Comparison of ENCODE assay signal across 15 cellular contexts in the genomic region with DNA sequence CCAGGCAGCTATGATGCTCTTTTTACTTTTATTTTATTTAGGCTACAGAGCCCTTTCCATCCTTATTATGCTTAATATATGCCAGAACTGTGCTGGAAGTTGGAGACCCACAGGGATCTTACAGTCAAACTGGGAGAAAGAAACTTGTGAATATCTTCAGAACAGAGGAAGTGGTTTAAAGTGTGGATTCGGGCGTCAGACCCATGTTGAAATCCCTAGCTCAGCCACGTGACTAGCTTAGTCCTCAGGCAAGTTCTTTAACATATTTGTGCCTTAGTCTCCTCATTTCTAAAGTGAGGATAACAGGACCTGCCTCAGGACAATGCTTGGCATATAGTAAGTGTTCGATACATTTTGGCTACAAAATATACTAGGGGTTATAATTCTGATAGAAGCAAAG. TPM values are rescaled to one million over a fixed set of nuclear protein-coding genes. Genes with fewer than 3 reads are reported as not detected.
DNase-seq lines count a peak whose midpoint lies in the region; ATAC-seq, FAIRE-seq and TF ChIP-seq lines count a peak whose summit lies in the region.
"Had no signal": no experiment of that assay in that cellular context is flagged by ENCODE, and none has a peak within 500 bp of the region (broad histone marks: within the 10 kb centered on the region; RNA-seq: fewer than 3 reads in every experiment).

No MANE protein-coding gene starts in this region.

- H3K9ac ChIP-seq in OCI-LY3 (ENCODE audit: low read length): no peak overlapping the region
- H3K9ac ChIP-seq in PC-3 (ENCODE audit: low read length): no peak overlapping the region

- BruUV-seq in PC-3 (replicated peaks; lab: Mats Ljungman, UMichigan): no TSS peak

- peak overlapping the region; percentile 60 for H3K27ac Mint-ChIP-seq in activated CD8-positive, alpha-beta T cell treated with anti-CD3 and anti-CD28 coated beads for 36 hours
- H3K27ac Mint-ChIP-seq in activated CD8-positive, alpha-beta T cell treated with anti-CD3 and anti-CD28 coated beads, Interleukin-2, amount 10 ng/mL, durations not matched to agents 7 days and 5 days: no peak overlapping the region
- peak overlapping the region; percentile 33 for H3K27ac Mint-ChIP-seq in central memory CD8-positive, alpha-beta T cell (ENCODE audit: low read depth)
- H3K27ac Mint-ChIP-seq in CD8-positive, alpha-beta memory T cell: no peak overlapping the region
- H3K27ac Mint-ChIP-seq: activated naive CD8-positive, alpha-beta T cell; progenitor cell of endocrine pancreas had no signal

- no peaks in the 10 kb centered on the region for H3F3A ChIP-seq in PC-3 (ENCODE audit: low read length, unreplicated experiment)

- POLR2A ChIA-PET in activated CD8-positive, alpha-beta T cell treated with anti-CD3 and anti-CD28 coated beads for 36 hours (lab: Charles Lee): interaction anchor here (1.2 kb wide), 1 partner anchor 12 kb away, joined by 4 read pairs; no protein-coding TSS in a partner anchor
- POLR2A ChIA-PET in activated CD8-positive, alpha-beta T cell treated with anti-CD3 and anti-CD28 coated beads, Interleukin-2, amount 10 ng/mL, durations not matched to agents 7 days and 5 days (lab: Charles Lee): no interaction called here
- POLR2A ChIA-PET in PC-3 (lab: Charles Lee; ENCODE audit: unreplicated experiment): no interaction called here
- POLR2A ChIA-PET in CD8-positive, alpha-beta memory T cell (lab: Charles Lee): no interaction called here

- DNase-seq in activated CD8-positive, alpha-beta T cell treated with anti-CD3 and anti-CD28 coated beads for 36 hours: peak; percentile 13
- no peak for DNase-seq in activated CD8-positive, alpha-beta T cell treated with anti-CD3 and anti-CD28 coated beads, Interleukin-2, amount 10 ng/mL, durations not matched to agents 7 days and 5 days
- DNase-seq in central memory CD8-positive, alpha-beta T cell (ENCODE audit: low spot score in 2 of 2): no peak
- DNase-seq in pons (ENCODE audit: low spot score) (peak; percentile 9), PC-3 (no peak), GM12892 (ENCODE audit: insufficient read length) (no peak)
- DNase-seq in CD8-positive, alpha-beta memory T cell: no peak
- DNase-seq: dermis blood vessel endothelial cell; NCI-H2171; Peyer's patch; stimulated activated CD4-positive, alpha-beta T cell treated with anti-CD3 and anti-CD28 coated beads, Interleukin-4, amount 100 ng/mL, for 1 hour had no signal

- H3K9me2 ChIP-seq in PC-3 (replicated peaks; ENCODE audit: low read length): no peaks in the 10 kb centered on the region

- H3K27ac ChIP-seq in OCI-LY3 (ENCODE audit: low read length) (no peak overlapping the region), PC-3 (ENCODE audit: low read length) (no peak overlapping the region)
- H3K27ac ChIP-seq in CD8-positive, alpha-beta memory T cell (ENCODE audit: low read depth, low read length): no peak overlapping the region
- H3K27ac ChIP-seq: heart left ventricle, Peyer's patch had no signal

- intact Hi-C loops in activated CD8-positive, alpha-beta T cell treated with anti-CD3 and anti-CD28 coated beads for 36 hours (cut with micrococcal nuclease): no loop called here
- intact Hi-C loops in PC-3 (cut with micrococcal nuclease): no loop called here

- CTCF ChIA-PET in activated CD8-positive, alpha-beta T cell treated with anti-CD3 and anti-CD28 coated beads for 36 hours (lab: Charles Lee): interaction anchor here (1.4 kb wide), 1 partner anchor 11 kb away, joined by 3 read pairs; no protein-coding TSS in a partner anchor
- CTCF ChIA-PET in activated CD8-positive, alpha-beta T cell treated with anti-CD3 and anti-CD28 coated beads, Interleukin-2, amount 10 ng/mL, durations not matched to agents 7 days and 5 days (lab: Charles Lee): interaction anchor here (1.2 kb wide), 1 partner anchor 23 kb away, joined by 3 read pairs; no protein-coding TSS in a partner anchor
- CTCF ChIA-PET in PC-3 (lab: Charles Lee): no interaction called here
- CTCF ChIA-PET in CD8-positive, alpha-beta memory T cell (lab: Charles Lee): no interaction called here

- H3K36me3 Mint-ChIP-seq in activated CD8-positive, alpha-beta T cell treated with anti-CD3 and anti-CD28 coated beads for 36 hours (ENCODE audit: low read depth): no peaks in the 10 kb centered on the region
- peaks cover 12% of the 10 kb centered on the region for H3K36me3 Mint-ChIP-seq in activated CD8-positive, alpha-beta T cell treated with anti-CD3 and anti-CD28 coated beads, Interleukin-2, amount 10 ng/mL, durations not matched to agents 7 days and 5 days (ENCODE audit: low read depth)
- H3K36me3 Mint-ChIP-seq in central memory CD8-positive, alpha-beta T cell (ENCODE audit: insufficient read depth): no peaks in the 10 kb centered on the region
- H3K36me3 Mint-ChIP-seq in CD8-positive, alpha-beta memory T cell: no peaks in the 10 kb centered on the region
- H3K36me3 Mint-ChIP-seq: activated naive CD8-positive, alpha-beta T cell had no signal

- H3K79me2 ChIP-seq in OCI-LY3 (ENCODE audit: low read length) (no peaks in the 10 kb centered on the region), PC-3 (ENCODE audit: low read length) (peaks cover 4% of the 10 kb centered on the region; the same call in 1 of the 2 replicates)

- H3K36me3 ChIP-seq in OCI-LY3 (replicated peaks; ENCODE audit: low read depth, low read length) (no peaks in the 10 kb centered on the region), PC-3 (ENCODE audit: low read depth, low read length) (no peaks in the 10 kb centered on the region)
- no peaks in the 10 kb centered on the region for H3K36me3 ChIP-seq in CD8-positive, alpha-beta memory T cell (ENCODE audit: insufficient read depth, low read length)
- H3K36me3 ChIP-seq: Peyer's patch had no signal

- H3K4me3 ChIP-seq in OCI-LY3 (ENCODE audit: low read length): no peak overlapping the region
- H3K4me3 ChIP-seq in PC-3 (ENCODE audit: low read length): no peak overlapping the region
- H3K4me3 ChIP-seq in CD8-positive, alpha-beta memory T cell (ENCODE audit: low read length): no peak overlapping the region
- H3K4me3 ChIP-seq: heart left ventricle, Peyer's patch had no signal

- H3K27me3 ChIP-seq in OCI-LY3 (ENCODE audit: low read depth, low read length) (no peaks in the 10 kb centered on the region), PC-3 (ENCODE audit: low read length) (no peaks in the 10 kb centered on the region)
- no peaks in the 10 kb centered on the region for H3K27me3 ChIP-seq in CD8-positive, alpha-beta memory T cell (ENCODE audit: insufficient read depth, low read length, poor library complexity, severe bottlenecking)
- H3K27me3 ChIP-seq: Peyer's patch had no signal

- no peaks in the 10 kb centered on the region for H3K9me3 ChIP-seq in OCI-LY3 (ENCODE audit: insufficient read depth, low read length)
- H3K9me3 ChIP-seq in PC-3 (ENCODE audit: low read length): no peaks in the 10 kb centered on the region
- no peaks in the 10 kb centered on the region for H3K9me3 ChIP-seq in CD8-positive, alpha-beta memory T cell (ENCODE audit: low read length)
- H3K9me3 ChIP-seq: heart left ventricle, Peyer's patch had no signal

- no peak for TF ChIP-seq POLR2A in GM12892 (IDR thresholded peaks at IDR 0.05; ENCODE audit: low read depth, low read length)

- ATAC-seq in activated CD8-positive, alpha-beta T cell treated with anti-CD3 and anti-CD28 coated beads for 36 hours: no peak
- ATAC-seq in activated CD8-positive, alpha-beta T cell treated with anti-CD3 and anti-CD28 coated beads, Interleukin-2, amount 10 ng/mL, durations not matched to agents 7 days and 5 days: no peak
- ATAC-seq in central memory CD8-positive, alpha-beta T cell (replicated peaks; ENCODE audit: extremely low read depth, poor library complexity, severe bottlenecking): peak; percentile 25
- no peak for ATAC-seq in PC-3

- no peaks in the 10 kb centered on the region for H3K9me3 Mint-ChIP-seq in activated CD8-positive, alpha-beta T cell treated with anti-CD3 and anti-CD28 coated beads for 36 hours
- H3K9me3 Mint-ChIP-seq in activated CD8-positive, alpha-beta T cell treated with anti-CD3 and anti-CD28 coated beads, Interleukin-2, amount 10 ng/mL, durations not matched to agents 7 days and 5 days (ENCODE audit: insufficient read depth): no peaks in the 10 kb centered on the region
- no peaks in the 10 kb centered on the region for H3K9me3 Mint-ChIP-seq in central memory CD8-positive, alpha-beta T cell
- no peaks in the 10 kb centered on the region for H3K9me3 Mint-ChIP-seq in CD8-positive, alpha-beta memory T cell

- peaks cover 53% of the 10 kb centered on the region for H3K4me1 Mint-ChIP-seq in activated CD8-positive, alpha-beta T cell treated with anti-CD3 and anti-CD28 coated beads for 36 hours (ENCODE audit: low read depth)
- peaks cover 53% of the 10 kb centered on the region for H3K4me1 Mint-ChIP-seq in activated CD8-positive, alpha-beta T cell treated with anti-CD3 and anti-CD28 coated beads, Interleukin-2, amount 10 ng/mL, durations not matched to agents 7 days and 5 days (ENCODE audit: low read depth)
- peaks cover 37% of the 10 kb centered on the region for H3K4me1 Mint-ChIP-seq in central memory CD8-positive, alpha-beta T cell
- peaks cover 27 to 39% (median 28%) of the 10 kb centered on the region in 3 donors for H3K4me1 Mint-ChIP-seq in CD8-positive, alpha-beta memory T cell

- TF ChIP-seq CTCF in activated CD8-positive, alpha-beta T cell treated with anti-CD3 and anti-CD28 coated beads for 36 hours (IDR thresholded peaks at IDR 0.05): no peak
- TF ChIP-seq CTCF in OCI-LY3 (IDR thresholded peaks at IDR 0.05; ENCODE audit: low read depth, low read length) (no peak), PC-3 (conservative IDR thresholded peaks at IDR 0.05; ENCODE audit: low read depth, low read length) (no peak)

- no peak overlapping the region for H3K4me3 Mint-ChIP-seq in activated CD8-positive, alpha-beta T cell treated with anti-CD3 and anti-CD28 coated beads for 36 hours
- H3K4me3 Mint-ChIP-seq in activated CD8-positive, alpha-beta T cell treated with anti-CD3 and anti-CD28 coated beads, Interleukin-2, amount 10 ng/mL, durations not matched to agents 7 days and 5 days: no peak overlapping the region
- no peak overlapping the region for H3K4me3 Mint-ChIP-seq in central memory CD8-positive, alpha-beta T cell
- H3K4me3 Mint-ChIP-seq in CD8-positive, alpha-beta memory T cell: no peak overlapping the region
- H3K4me3 Mint-ChIP-seq: activated naive CD8-positive, alpha-beta T cell had no signal

- H3K4me1 ChIP-seq in OCI-LY3 (ENCODE audit: low read length): peaks cover 15% of the 10 kb centered on the region
- no peaks in the 10 kb centered on the region for H3K4me1 ChIP-seq in PC-3 (ENCODE audit: insufficient read depth, low read length)
- peaks cover 15% of the 10 kb centered on the region for H3K4me1 ChIP-seq in CD8-positive, alpha-beta memory T cell (ENCODE audit: insufficient read depth, low read length)
- H3K4me1 ChIP-seq: Peyer's patch had no signal

- FAIRE-seq in GM12892 (lab: Jason Lieb, UNC): no peak

- 0 out of 2 replicates have a peak, but pooled peaks cover 5% of the 10 kb centered on the region for H4K20me1 ChIP-seq in OCI-LY3 (ENCODE audit: insufficient read depth, low read length)
- H4K20me1 ChIP-seq in PC-3 (ENCODE audit: low read length): no peaks in the 10 kb centered on the region

- H3K4me2 ChIP-seq in OCI-LY3 (ENCODE audit: low read length) (peak overlapping the region; percentile 21), PC-3 (ENCODE audit: low read length) (no peak overlapping the region)

- peaks cover 40% of the 10 kb centered on the region for H3K27me3 Mint-ChIP-seq in activated CD8-positive, alpha-beta T cell treated with anti-CD3 and anti-CD28 coated beads for 36 hours
- H3K27me3 Mint-ChIP-seq in activated CD8-positive, alpha-beta T cell treated with anti-CD3 and anti-CD28 coated beads, Interleukin-2, amount 10 ng/mL, durations not matched to agents 7 days and 5 days (ENCODE audit: low read depth): peaks cover 17% of the 10 kb centered on the region
- H3K27me3 Mint-ChIP-seq in central memory CD8-positive, alpha-beta T cell: no peaks in the 10 kb centered on the region
- H3K27me3 Mint-ChIP-seq in CD8-positive, alpha-beta memory T cell: peaks cover 0 to 7% of the 10 kb centered on the region in 2 donors
- H3K27me3 Mint-ChIP-seq: progenitor cell of endocrine pancreas had no signal

- H2AFZ ChIP-seq in OCI-LY3 (ENCODE audit: low read depth, low read length) (no peak overlapping the region), PC-3 (ENCODE audit: low read length) (no peak overlapping the region)

RNA-seq across cellular contexts. Expression of a gene that starts 59.1 kb away (rescaled TPM):
- total RNA-seq in activated CD8-positive, alpha-beta T cell treated with anti-CD3 and anti-CD28 coated beads for 36 hours: 10 to 100 TPM in 1 of 2 experiments, 1 to 10 TPM in 1; 8.0 to 10.2 TPM
- 10 to 100 TPM; 15.6 to 16.0 TPM for total RNA-seq in activated CD8-positive, alpha-beta T cell treated with anti-CD3 and anti-CD28 coated beads, Interleukin-2, amount 10 ng/mL, durations not matched to agents 7 days and 5 days
- total RNA-seq in PC-3 (2014; rRNA removed): 23.1 and 29.8 TPM in 2 replicates
- total RNA-seq in CD8-positive, alpha-beta memory T cell: 10 to 100 TPM; 11.2 to 14.1 TPM
- polyA plus RNA-seq in CD8-positive, alpha-beta memory T cell: 1.9 TPM
- polyA plus RNA-seq in GM12892 (2012; ENCODE audit: missing spikeins): 11.1 TPM

Comparison
In these comparisons a context has a peak if more than half of its experiments do, and no peak if none do; other contexts are left out.
1. DNase-seq: peak in activated CD8-positive, alpha-beta T cell treated with anti-CD3 and anti-CD28 coated beads for 36 hours (single experiment) and pons (single experiment); none in activated CD8-positive, alpha-beta T cell treated with anti-CD3 and anti-CD28 coated beads, Interleukin-2, amount 10 ng/mL, durations not matched to agents 7 days and 5 days (single experiment), central memory CD8-positive, alpha-beta T cell (0 of 2), PC-3 (single experiment), CD8-positive, alpha-beta memory T cell (0 of 5) and GM12892 (single experiment).
2. H3K27ac Mint-ChIP-seq: peak in activated CD8-positive, alpha-beta T cell treated with anti-CD3 and anti-CD28 coated beads for 36 hours (single experiment) and central memory CD8-positive, alpha-beta T cell (single experiment); none in activated CD8-positive, alpha-beta T cell treated with anti-CD3 and anti-CD28 coated beads, Interleukin-2, amount 10 ng/mL, durations not matched to agents 7 days and 5 days (single experiment) and CD8-positive, alpha-beta memory T cell (0 of 8).
3. CTCF ChIA-PET loops: an anchor here in activated CD8-positive, alpha-beta T cell treated with anti-CD3 and anti-CD28 coated beads for 36 hours (1.4 kb wide) and activated CD8-positive, alpha-beta T cell treated with anti-CD3 and anti-CD28 coated beads, Interleukin-2, amount 10 ng/mL, durations not matched to agents 7 days and 5 days (1.2 kb wide); none called in PC-3 and CD8-positive, alpha-beta memory T cell.